In genomic region chr2:64052468-64053241, GRCh38 we compare ENCODE assay signal across 1 cellular context.
TF ChIP-seq lines count a peak whose summit lies in the region.

No MANE protein-coding gene starts in this region.

TF ChIP-seq in endothelial cell of umbilical vein, 7 proteins besides CTCF, POLR2A, EP300 and RAD21:
- TF ChIP-seq, protein P1, sequence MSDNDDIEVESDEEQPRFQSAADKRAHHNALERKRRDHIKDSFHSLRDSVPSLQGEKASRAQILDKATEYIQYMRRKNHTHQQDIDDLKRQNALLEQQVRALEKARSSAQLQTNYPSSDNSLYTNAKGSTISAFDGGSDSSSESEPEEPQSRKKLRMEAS (IDR thresholded peaks at IDR 0.05; ENCODE audit: insufficient read depth, insufficient read length) = no peak
- TF ChIP-seq MYC (IDR thresholded peaks at IDR 0.05; ENCODE audit: low read depth, low read length) (no peak), JUN (IDR thresholded peaks at IDR 0.05; ENCODE audit: borderline replicate concordance, insufficient read depth, insufficient read length, low read depth) (peak; percentile 72), EZH2 (IDR thresholded peaks at IDR 0.05; ENCODE audit: borderline replicate concordance, low read depth, low read length, severe bottlenecking) (no peak), FOS (IDR thresholded peaks at IDR 0.05; ENCODE audit: borderline replicate concordance, insufficient read depth, low read length) (peak; percentile 56), POLR2AphosphoS5 (IDR thresholded peaks at IDR 0.05; ENCODE audit: insufficient read depth, low read depth, low read length) (peak; percentile 63), GATA2 (IDR thresholded peaks at IDR 0.05; ENCODE audit: insufficient read depth, insufficient read length, low read depth, low read length) (peak; percentile 51)
